ENCODE assay signal across 15 cellular contexts in the genomic region with DNA sequence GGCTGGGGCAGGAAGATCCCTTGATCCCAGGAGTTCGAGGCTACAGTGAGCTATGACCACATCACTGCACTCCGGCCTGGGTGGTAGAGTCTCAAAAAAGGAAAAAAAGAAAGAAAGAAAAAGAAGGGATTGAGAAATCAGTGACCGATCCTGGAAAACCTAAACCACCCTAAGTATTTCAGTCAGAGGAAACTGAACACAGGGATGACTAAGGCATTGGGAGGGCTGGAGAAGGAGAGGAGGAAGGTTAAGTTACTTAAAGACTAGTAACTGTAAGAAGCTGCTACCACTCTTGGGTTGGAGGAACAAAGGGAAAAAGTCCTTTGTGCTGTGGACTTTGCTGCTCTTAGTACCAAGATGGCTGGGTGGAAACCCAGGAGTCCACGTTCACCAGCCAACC. TPM values are rescaled to one million over a fixed set of nuclear protein-coding genes. Genes with fewer than 3 reads are reported as not detected.
"Had no signal": no experiment of that assay in that cellular context is flagged by ENCODE, and none has a peak within 500 bp of the region (broad histone marks: within the 10 kb centered on the region; RNA-seq: fewer than 3 reads in every experiment).

No MANE protein-coding gene starts in this region.

- H2AFZ ChIP-seq: parathyroid adenoma had no signal

- H3K4me1 Mint-ChIP-seq: activated naive CD4-positive, alpha-beta T cell treated with anti-CD3 and anti-CD28 coated beads, Interleukin-2, amount 50 U/mL, for 24 hours had no signal

- H3K27ac ChIP-seq: breast epithelium, parathyroid adenoma, tibial artery, vagina had no signal

- DNase-seq: activated CD4-positive, alpha-beta T cell treated with anti-CD3 and anti-CD28 coated beads, Interleukin-2, amount 50 U/mL, for 1 hour; activated T-cell treated with anti-CD3 and anti-CD28 coated beads, Interleukin-2, amount 50 U/mL, for 1 hour; anterior cingulate cortex; left ventricle myocardium superior; tibial artery had no signal

- H3K9me3 Mint-ChIP-seq: activated naive CD4-positive, alpha-beta T cell treated with anti-CD3 and anti-CD28 coated beads, Interleukin-2, amount 50 U/mL, for 24 hours; stimulated activated effector memory CD8-positive, alpha-beta T cell treated with anti-CD3 and anti-CD28 coated beads, Interleukin-12 subunit alpha, Interleukin-12 subunit beta, amount 100 ng/mL, for 72 hours had no signal

- H3K36me3 Mint-ChIP-seq: activated naive CD4-positive, alpha-beta T cell treated with anti-CD3 and anti-CD28 coated beads, Interleukin-2, amount 50 U/mL, for 24 hours; stimulated activated effector memory CD8-positive, alpha-beta T cell treated with anti-CD3 and anti-CD28 coated beads, Interleukin-12 subunit alpha, Interleukin-12 subunit beta, amount 100 ng/mL, for 72 hours had no signal

- H3K4me3 ChIP-seq: breast epithelium, smooth muscle cell, tibial artery, vagina had no signal

- H3K9ac ChIP-seq: parathyroid adenoma had no signal

- H3K27ac Mint-ChIP-seq: activated naive CD4-positive, alpha-beta T cell treated with anti-CD3 and anti-CD28 coated beads, Interleukin-2, amount 50 U/mL, for 24 hours; stimulated activated effector memory CD8-positive, alpha-beta T cell treated with anti-CD3 and anti-CD28 coated beads, Interleukin-12 subunit alpha, Interleukin-12 subunit beta, amount 100 ng/mL, for 72 hours had no signal

- H3K9me3 ChIP-seq: breast epithelium, tibial artery, vagina had no signal

- H3K36me3 ChIP-seq: breast epithelium, tibial artery, vagina had no signal

- H3K79me2 ChIP-seq: parathyroid adenoma had no signal

- FAIRE-seq: endometrium had no signal

- H3K4me1 ChIP-seq: breast epithelium had no signal

- H3K4me2 ChIP-seq: smooth muscle cell had no signal

- H3K27me3 ChIP-seq: vagina had no signal

- ATAC-seq: esophagus mucosa; left ventricle myocardium superior; stimulated activated effector memory CD8-positive, alpha-beta T cell treated with anti-CD3 and anti-CD28 coated beads, Interleukin-12 subunit alpha, Interleukin-12 subunit beta, amount 100 ng/mL, for 72 hours had no signal

- H3K4me3 Mint-ChIP-seq: activated naive CD4-positive, alpha-beta T cell treated with anti-CD3 and anti-CD28 coated beads, Interleukin-2, amount 50 U/mL, for 24 hours; stimulated activated effector memory CD8-positive, alpha-beta T cell treated with anti-CD3 and anti-CD28 coated beads, Interleukin-12 subunit alpha, Interleukin-12 subunit beta, amount 100 ng/mL, for 72 hours had no signal

RNA-seq across cellular contexts. Expression of gene HHIPL1, which starts 10.6 kb away (rescaled TPM):
- total RNA-seq: T-helper 2 cell treated with Interferon-gamma antibody and Interleukin-4, amounts not matched to agents 100 ng/mL and 5 ng/mL, for 36 hours had no signal

RNA-seq across cellular contexts. Expression of gene CYP46A1, which starts 28.6 kb away (rescaled TPM):
- total RNA-seq: esophagus mucosa, kidney epithelial cell had no signal
